8 cellular contexts compared by ENCODE assay signal in the genomic region with DNA sequence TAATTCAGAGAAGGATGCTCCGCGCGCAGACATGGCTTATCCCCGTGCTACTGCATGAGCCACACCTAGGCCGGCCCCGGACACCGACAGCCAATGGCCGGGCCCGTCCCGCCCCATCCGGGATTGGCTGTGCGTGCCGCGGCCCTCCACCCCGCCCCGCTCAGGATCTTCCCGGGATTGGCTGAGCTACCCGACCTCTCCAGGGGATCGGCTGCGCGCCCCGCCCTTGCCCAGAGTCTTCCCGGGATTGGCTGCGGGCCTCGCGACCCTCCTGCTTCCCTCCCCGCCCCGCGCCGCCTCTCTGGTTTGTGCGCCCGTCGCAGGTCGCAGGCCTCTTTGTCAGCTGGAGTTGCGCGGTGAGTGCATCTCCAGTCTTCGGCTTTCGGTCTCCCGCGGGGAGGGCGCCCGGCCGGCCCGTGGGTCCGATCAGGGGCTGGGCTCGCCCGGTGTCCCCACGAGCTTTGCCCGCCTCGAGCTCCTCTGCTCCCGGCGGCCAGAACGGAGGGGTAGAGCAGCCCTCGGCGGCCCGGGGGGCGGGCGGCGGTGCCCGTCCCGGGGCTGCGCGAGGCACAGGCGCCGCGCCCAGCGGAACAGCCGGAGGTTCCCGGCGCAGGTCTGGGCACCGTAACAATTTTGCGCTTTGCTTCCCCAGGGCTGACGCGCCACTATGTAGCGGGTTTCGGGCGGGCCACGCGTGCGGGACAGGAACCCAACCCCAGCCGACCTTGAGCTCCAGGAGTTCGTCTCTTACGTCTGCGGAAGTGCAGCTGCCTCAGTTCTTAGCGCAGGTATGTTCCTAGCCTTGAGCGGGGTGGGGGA. TPM values are rescaled to one million over a fixed set of nuclear protein-coding genes. Genes with fewer than 3 reads are reported as not detected.
DNase-seq lines count a peak whose midpoint lies in the region; ATAC-seq and TF ChIP-seq lines count a peak whose summit lies in the region.

No MANE protein-coding gene starts in this region.

- peak in 21 of 56 donors; percentile 6 to 49 (median 23) for TF ChIP-seq CTCF in dorsolateral prefrontal cortex (IDR thresholded peaks at IDR 0.05 in 54 of 56, conservative IDR thresholded peaks at IDR 0.05 in 2 of 56; ENCODE audit: low read depth in 1 of 56, partially characterized antibody in 56 of 56)
- TF ChIP-seq CTCF in lower leg skin (IDR thresholded peaks at IDR 0.05): no peak

- TF ChIP-seq POLR2A in lower leg skin (IDR thresholded peaks at IDR 0.05): no peak

- CTCF ChIA-PET in activated CD4-positive, alpha-beta memory T cell treated with anti-CD3 and anti-CD28 coated beads, Interleukin-2, amount 10 ng/mL, durations not matched to agents 7 days and 5 days (lab: Charles Lee): interaction anchor here (0.9 to 4.1 kb wide), 8 partner anchors 10 to 270 kb away, joined by 3 to 22 read pairs (median 4); a partner anchor contains a TSS

- peak overlapping the region; percentile 90 for H3K4me3 Mint-ChIP-seq in activated CD4-positive, alpha-beta memory T cell treated with anti-CD3 and anti-CD28 coated beads, Interleukin-2, amount 10 ng/mL, durations not matched to agents 7 days and 5 days

- H3K9me3 Mint-ChIP-seq in activated CD4-positive, alpha-beta memory T cell treated with anti-CD3 and anti-CD28 coated beads, Interleukin-2, amount 10 ng/mL, durations not matched to agents 7 days and 5 days: no peaks in the 10 kb centered on the region

- H3K27me3 Mint-ChIP-seq in activated CD4-positive, alpha-beta memory T cell treated with anti-CD3 and anti-CD28 coated beads, Interleukin-2, amount 10 ng/mL, durations not matched to agents 7 days and 5 days: no peaks in the 10 kb centered on the region

- peaks cover 41% of the 10 kb centered on the region for H3K36me3 Mint-ChIP-seq in activated CD4-positive, alpha-beta memory T cell treated with anti-CD3 and anti-CD28 coated beads, Interleukin-2, amount 10 ng/mL, durations not matched to agents 7 days and 5 days (ENCODE audit: low read depth)

- peak; percentile 94 for ATAC-seq in GM19397 (IDR thresholded peaks at IDR 0.05; ENCODE audit: unreplicated experiment)
- ATAC-seq in HG03565 (IDR thresholded peaks at IDR 0.05; ENCODE audit: unreplicated experiment): peak; percentile 79

- peak overlapping the region; percentile 93 for H3K27ac Mint-ChIP-seq in activated CD4-positive, alpha-beta memory T cell treated with anti-CD3 and anti-CD28 coated beads, Interleukin-2, amount 10 ng/mL, durations not matched to agents 7 days and 5 days

- intact Hi-C loops in dorsolateral prefrontal cortex (cut with DNase I): loop anchor here (1.0 to 10.0 kb wide), 6 partner anchors 10 to 1352 kb away; a partner anchor contains a TSS
- intact Hi-C loops in lower leg skin (cut with DNase I; ENCODE audit: low total_unique reads): loop anchor here (10.0 kb wide), 1 partner anchor 58 kb away; a partner anchor contains a TSS

- POLR2A ChIA-PET in activated CD4-positive, alpha-beta memory T cell treated with anti-CD3 and anti-CD28 coated beads, Interleukin-2, amount 10 ng/mL, durations not matched to agents 7 days and 5 days (lab: Charles Lee): interaction anchor here (0.6 to 4.7 kb wide), 35 partner anchors 9 to 1345 kb away, joined by 3 to 127 read pairs (median 4); a partner anchor contains a TSS

- H3K27me3 ChIP-seq in dorsolateral prefrontal cortex: no peaks in the 10 kb centered on the region

- peaks cover 59% of the 10 kb centered on the region for H3K4me1 Mint-ChIP-seq in activated CD4-positive, alpha-beta memory T cell treated with anti-CD3 and anti-CD28 coated beads, Interleukin-2, amount 10 ng/mL, durations not matched to agents 7 days and 5 days

- peak overlapping the region in 58 of 59 donors; percentile 28 to 96 (median 88) for H3K27ac ChIP-seq in dorsolateral prefrontal cortex

- H3K4me3 ChIP-seq in dorsolateral prefrontal cortex (peak overlapping the region; percentile 53 to 100 (median 91)), lower leg skin (ENCODE audit: low read depth, poor library complexity, severe bottlenecking) (peak overlapping the region; percentile 93)

- DNase-seq in CD1c-positive myeloid dendritic cell (ENCODE audit: extremely low spot score): peak; percentile 96
- DNase-seq in NCI-H748 treated with DMSO at 0.1 percent for 48 hours (lab: John Stamatoyannopoulos, UW): peak; percentile 80
- peak; percentile 98 for DNase-seq in activated CD4-positive, alpha-beta memory T cell treated with anti-CD3 and anti-CD28 coated beads, Interleukin-2, amount 10 ng/mL, durations not matched to agents 7 days and 5 days
- DNase-seq in dorsolateral prefrontal cortex: peak; percentile 96 to 100 (median 99)
- DNase-seq in lower leg skin (ENCODE audit: low spot score in 2 of 2): peak; percentile 98 to 99
- DNase-seq in stimulated activated CD4-positive, alpha-beta T cell treated with anti-CD3 and anti-CD28 coated beads, Interleukin-4, amount 100 ng/mL, for 4 hours: peak; percentile 94 to 97

- 1% methylated on average over 56 to 61 of the region's 86 CpGs for WGBS in lower leg skin, 2 donors

RNA-seq across cellular contexts. Expression of a gene that starts 38.8 kb away (rescaled TPM):
- total RNA-seq in activated CD4-positive, alpha-beta memory T cell treated with anti-CD3 and anti-CD28 coated beads, Interleukin-2, amount 10 ng/mL, durations not matched to agents 7 days and 5 days: not detected
- total RNA-seq in dorsolateral prefrontal cortex (1 to 10 TPM in 93 of 120 experiments, under 1 TPM in 27; 0.42 to 3.8 (median 1.4) TPM), lower leg skin (1 to 10 TPM in 1 of 4 donors, under 1 TPM in 2, not detected in 1; 0.08 to 1.3 (median 0.94) TPM)

RNA-seq across cellular contexts. Expression of a gene that starts 53.3 kb away (rescaled TPM):
- total RNA-seq in activated CD4-positive, alpha-beta memory T cell treated with anti-CD3 and anti-CD28 coated beads, Interleukin-2, amount 10 ng/mL, durations not matched to agents 7 days and 5 days: 10 to 100 TPM; 13.1 to 15.0 TPM
- total RNA-seq in dorsolateral prefrontal cortex (100 to 1,000 TPM in 76 of 120 experiments, 10 to 100 TPM in 44; 55.4 to 143 (median 107) TPM), lower leg skin (10 to 100 TPM in 3 of 4 donors, 1 to 10 TPM in 1; 7.5 to 16.7 (median 12.5) TPM)

Comparison
In these comparisons a context has a peak if more than half of its experiments do, and no peak if none do; other contexts are left out.
1. Peak in every context shown above with its lines: DNase-seq, ATAC-seq, H3K4me3 ChIP-seq and H3K27ac ChIP-seq.